ENCODE assay signal across 27 cellular contexts in the genomic region with DNA sequence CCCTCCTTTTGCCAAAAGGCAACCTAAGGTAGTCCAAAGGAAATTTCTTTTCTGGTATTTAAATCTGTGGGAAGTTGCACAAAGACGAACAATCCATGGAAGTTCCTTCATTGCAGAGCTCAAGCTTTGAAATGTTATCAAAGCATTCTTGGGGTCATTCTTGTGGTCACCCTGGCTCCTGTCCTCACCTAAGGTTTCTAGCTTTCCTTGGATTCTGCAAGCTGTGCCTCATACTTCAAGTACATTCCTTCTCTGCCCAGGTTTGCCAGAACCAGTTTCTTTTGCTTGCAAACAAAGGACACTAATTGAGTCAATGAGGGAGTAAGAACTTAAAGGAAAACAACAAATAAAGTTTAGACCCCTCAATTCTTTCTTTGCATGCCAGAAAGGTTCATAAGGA.
"Had no signal": no experiment of that assay in that cellular context is flagged by ENCODE, and none has a peak within 500 bp of the region (broad histone marks: within the 10 kb centered on the region; RNA-seq: fewer than 3 reads in every experiment).

No MANE protein-coding gene starts in this region.

- H3K9me3 ChIP-seq: lower lobe of right lung, mucosa of descending colon, neutrophil, prostate gland, thoracic aorta, uterus had no signal

- FAIRE-seq: endothelial cell of umbilical vein had no signal

- H3K4me1 ChIP-seq: heart left ventricle, left lung, lower lobe of right lung, prostate gland, uterus had no signal

- H3K4me3 ChIP-seq: heart left ventricle, left lung, lower lobe of right lung, mucosa of descending colon, prostate gland, skin epidermis, thoracic aorta, uterus had no signal

- DNase-seq: activated CD4-positive, alpha-beta memory T cell treated with anti-CD3 and anti-CD28 coated beads, Interleukin-2, amount 10 ng/mL, durations not matched to agents 7 days and 5 days; activated CD4-positive, alpha-beta T cell treated with anti-CD3 and anti-CD28 coated beads for 1 hour; activated CD4-positive, alpha-beta T cell treated with anti-CD3 and anti-CD28 coated beads, Interleukin-2, amount 10 ng/mL, durations not matched to agents 7 days and 5 days; activated CD8-positive, alpha-beta memory T cell treated with anti-CD3 and anti-CD28 coated beads, Interleukin-2, amount 50 U/mL, for 48 hours; activated gamma-delta T cell; activated naive CD4-positive, alpha-beta T cell treated with anti-CD3 and anti-CD28 coated beads, Interleukin-2, amount 10 ng/mL, durations not matched to agents 7 days and 5 days; activated T-cell treated with anti-CD3 and anti-CD28 coated beads, Interleukin-2, amount 50 U/mL, for 24 hours; amniotic stem cell; foreskin fibroblast; heart left ventricle; hypothalamus; left lung; lower lobe of right lung; mucosa of descending colon; retina; stimulated activated CD4-positive, alpha-beta T cell treated with anti-CD3 and anti-CD28 coated beads, Interleukin-12 subunit alpha, Interleukin-12 subunit beta, amount 100 ng/mL, for 4 hours; stimulated activated CD4-positive, alpha-beta T cell treated with anti-CD3 and anti-CD28 coated beads, Interleukin-4, amount 100 ng/mL, for 1 hour; T-helper 9 cell; trophoblast cell; uterus had no signal

- ATAC-seq: heart left ventricle; left lung; lower lobe of right lung; mucosa of descending colon; natural killer cell treated with Interleukin-12 subunit alpha and Interleukin-12 subunit beta and Interleukin-15 and Interleukin-18, amount 100 ng/mL, for 72 hours; sciatic nerve had no signal

- H3K27me3 ChIP-seq: heart left ventricle, left lung, neutrophil, uterus had no signal

- H3K36me3 ChIP-seq: heart left ventricle, left lung, lower lobe of right lung, neutrophil, prostate gland, thoracic aorta, uterus had no signal

- H3K27ac ChIP-seq: heart left ventricle, left lung, lower lobe of right lung, neutrophil, prostate gland, skin epidermis, thoracic aorta, uterus had no signal
